In genomic region chr2:85355521-85355920, GRCh38 we compare ENCODE assay signal across 9 cellular contexts. TPM values are rescaled to one million over a fixed set of nuclear protein-coding genes. Genes with fewer than 3 reads are reported as not detected.
DNase-seq lines count a peak whose midpoint lies in the region; ATAC-seq and TF ChIP-seq lines count a peak whose summit lies in the region.
"Had no signal": no experiment of that assay in that cellular context is flagged by ENCODE, and none has a peak within 500 bp of the region (broad histone marks: within the 10 kb centered on the region; RNA-seq: fewer than 3 reads in every experiment).

No MANE protein-coding gene starts in this region.

- no peaks in the 10 kb centered on the region for H3K9me3 Mint-ChIP-seq in nephron

- H3K4me3 Mint-ChIP-seq in nephron, result peak overlapping the region; percentile 97 to 99 (median 98)

- H3K27me3 ChIP-seq in BJ (ENCODE audit: control insufficient read depth, insufficient read depth, low read length) (no peaks in the 10 kb centered on the region), Loucy (ENCODE audit: insufficient read depth, low read length, poor library complexity, severe bottlenecking) (no peaks in the 10 kb centered on the region), dorsolateral prefrontal cortex (no peaks in the 10 kb centered on the region)

- peak overlapping the region; percentile 97 for H3K4me2 ChIP-seq in Loucy (ENCODE audit: low read depth, low read length, poor library complexity, severe bottlenecking)

- H4K20me1 ChIP-seq in Loucy (ENCODE audit: insufficient read depth, low read length, poor library complexity, severe bottlenecking), result no peaks in the 10 kb centered on the region

- H3K36me3 ChIP-seq in BJ (ENCODE audit: control insufficient read depth, insufficient read depth, low read length) (peaks cover 7% of the 10 kb centered on the region), Loucy (ENCODE audit: insufficient read depth, low read length) (no peaks in the 10 kb centered on the region)

- H3K4me3 ChIP-seq in BJ (ENCODE audit: low read depth, low read length) (peak overlapping the region; percentile 82), Loucy (ENCODE audit: low read length, poor library complexity, severe bottlenecking) (peak overlapping the region; percentile 85), dorsolateral prefrontal cortex (peak overlapping the region; percentile 58 to 100 (median 88))

- peak overlapping the region in 2 of 3 experiments; percentile 80 to 93 for H3K27ac Mint-ChIP-seq in nephron

- H3K27me3 Mint-ChIP-seq in nephron (ENCODE audit: low read depth), result no peaks in the 10 kb centered on the region

- peak overlapping the region; percentile 84 for H3K9ac ChIP-seq in Loucy (ENCODE audit: low read depth, low read length, poor library complexity, severe bottlenecking)

- peaks cover 34% of the 10 kb centered on the region for H3K4me1 Mint-ChIP-seq in nephron

- H3F3A ChIP-seq in Loucy (ENCODE audit: low read depth), result no peaks in the 10 kb centered on the region

- peaks cover 32% of the 10 kb centered on the region for H3K4me1 ChIP-seq in Loucy (ENCODE audit: insufficient read depth, low read length, poor library complexity, severe bottlenecking)

- H3K27ac ChIP-seq in dorsolateral prefrontal cortex, result peak overlapping the region in 7 of 59 donors; percentile 57 to 95 (median 90)

- no peaks in the 10 kb centered on the region for H3K9me2 ChIP-seq in Loucy (replicated peaks; ENCODE audit: low read depth, low read length)

- H3K9me3 ChIP-seq in Loucy (ENCODE audit: insufficient read depth, low read depth, low read length), result no peaks in the 10 kb centered on the region

- no peak overlapping the region for H2AFZ ChIP-seq in Loucy (ENCODE audit: low read length)

- TF ChIP-seq CTCF in BJ (IDR thresholded peaks at IDR 0.05; ENCODE audit: insufficient read depth, low read depth, low read length) (no peak), Loucy (conservative IDR thresholded peaks at IDR 0.05; ENCODE audit: low read length) (no peak), dorsolateral prefrontal cortex (IDR thresholded peaks at IDR 0.05 in 54 of 56, conservative IDR thresholded peaks at IDR 0.05 in 2 of 56; ENCODE audit: low read depth in 1 of 56, partially characterized antibody in 56 of 56) (no peak), nephron (IDR thresholded peaks at IDR 0.05; ENCODE audit: unreplicated experiment in 3 of 3) (no peak), GM10266 (IDR thresholded peaks at IDR 0.05; ENCODE audit: control insufficient read depth, insufficient read depth, low read depth, missing control alignments) (no peak)

- peaks cover 24% of the 10 kb centered on the region for H3K79me2 ChIP-seq in Loucy (ENCODE audit: insufficient read depth, low read length)

- CTCF ChIA-PET in BJ (lab: Yijun Ruan, JAX), result interaction anchor here (1.3 to 3.1 kb wide), 2 partner anchors 33 to 196 kb away, joined by 3 to 11 read pairs; no protein-coding TSS in a partner anchor

- DNase-seq in BJ (ENCODE audit: low read depth), result no peak
- no peak for DNase-seq in dorsolateral prefrontal cortex
- no peak for DNase-seq in DMS79 (lab: John Stamatoyannopoulos, UW)
- no peak for DNase-seq in GM10266 (ENCODE audit: extremely low spot score)
- no peak for DNase-seq in anterior cingulate cortex (lab: John Stamatoyannopoulos, UW)
- DNase-seq: NCI-H1930 had no signal

- peaks cover 20% of the 10 kb centered on the region for H3K36me3 Mint-ChIP-seq in nephron (ENCODE audit: low read depth)

- no peak for ATAC-seq in GM21576 (IDR thresholded peaks at IDR 0.05; ENCODE audit: unreplicated experiment)

- POLR2A ChIA-PET in BJ (lab: Charles Lee), result interaction anchor here (0.6 kb wide), 1 partner anchor 16 kb away, joined by 3 read pairs; no protein-coding TSS in a partner anchor

- intact Hi-C loops in dorsolateral prefrontal cortex (cut with DNase I), result loop anchor here (2.0 to 10.0 kb wide), 5 partner anchors 29 to 259 kb away; partner anchors contain the start of genes C2orf68 (in 1 of the 2), SH2D6 (in 1 of the 2), TGOLN2 (in 1 of the 2) and USP39 (in 1 of the 2)

RNA-seq across cellular contexts. Expression of gene ELMOD3, which starts 1.0 kb away (rescaled TPM):
- 22.4 and 26.3 TPM in 2 replicates for polyA plus RNA-seq in BJ (2011; rRNA removed)
- 12.3 and 17.1 TPM in 2 replicates for polyA minus RNA-seq in BJ (2011; rRNA and poly(A)+ RNA removed)
- total RNA-seq in dorsolateral prefrontal cortex, result 10 to 100 TPM; 17.1 to 43.7 (median 29.2) TPM

RNA-seq across cellular contexts. Expression of gene RETSAT, which starts 1.2 kb away (rescaled TPM):
- 50.3 and 54.4 TPM in 2 replicates for polyA plus RNA-seq in BJ (2011; rRNA removed)
- polyA minus RNA-seq in BJ (2011; rRNA and poly(A)+ RNA removed), result 38.4 and 62.9 TPM in 2 replicates
- total RNA-seq in dorsolateral prefrontal cortex, result 10 to 100 TPM; 19.8 to 54.2 (median 39.0) TPM

RNA-seq across cellular contexts. Expression of gene TGOLN2, which starts 27.7 kb away (rescaled TPM):
- 130 and 132 TPM in 2 replicates for polyA plus RNA-seq in BJ (2011; rRNA removed)
- 42.4 and 43.1 TPM in 2 replicates for polyA minus RNA-seq in BJ (2011; rRNA and poly(A)+ RNA removed)
- total RNA-seq in dorsolateral prefrontal cortex, result 100 to 1,000 TPM in 112 of 120 experiments, 10 to 100 TPM in 8; 90.8 to 148 (median 114) TPM

RNA-seq across cellular contexts. Expression of gene CAPG, which starts 54.6 kb away (rescaled TPM):
- 92.4 and 135 TPM in 2 replicates for polyA plus RNA-seq in BJ (2011; rRNA removed)
- 27.6 and 42.2 TPM in 2 replicates for polyA minus RNA-seq in BJ (2011; rRNA and poly(A)+ RNA removed)
- total RNA-seq in dorsolateral prefrontal cortex, result 10 to 100 TPM; 11.3 to 75.2 (median 31.8) TPM
